ENCODE assay signal across 14 cellular contexts in genomic region chr12:104751594-104751993, GRCh38.
A peak's percentile ranks its signal among the peaks of the same experiment; 100 is the strongest.
DNase-seq lines count a peak whose midpoint lies in the region; ATAC-seq and TF ChIP-seq lines count a peak whose summit lies in the region.
"Had no signal": no experiment of that assay in that cellular context is flagged by ENCODE, and none has a peak within 500 bp of the region (broad histone marks: within the 10 kb centered on the region; RNA-seq: fewer than 3 reads in every experiment).

No MANE protein-coding gene starts in this region.

- no peak for TF ChIP-seq CTCF in GM23338 (conservative IDR thresholded peaks at IDR 0.05; ENCODE audit: low read depth in 2 of 2)
- no peak for TF ChIP-seq CTCF in natural killer cell (IDR thresholded peaks at IDR 0.05)
- no peak for TF ChIP-seq CTCF in gastroesophageal sphincter (IDR thresholded peaks at IDR 0.05)

- H3K27ac ChIP-seq in GM23338 (ENCODE audit: low read depth): peak overlapping the region; percentile 9; the same call in 1 of the 2 replicates
- H3K27ac ChIP-seq in gastroesophageal sphincter: no peak overlapping the region
- H3K27ac ChIP-seq: SJSA1 had no signal

- H3K4me1 Mint-ChIP-seq in GM23338 (peaks cover 41% of the 10 kb centered on the region), natural killer cell (peaks cover 76 to 82% of the 10 kb centered on the region in 2 donors)

- TF ChIP-seq EP300 in gastroesophageal sphincter (IDR thresholded peaks at IDR 0.05): no peak

- H3K36me3 Mint-ChIP-seq in GM23338 (ENCODE audit: low read depth): peaks cover 5% of the 10 kb centered on the region; the same call in 2 of the 3 replicates
- no peaks in the 10 kb centered on the region for H3K36me3 Mint-ChIP-seq in natural killer cell

- TF ChIP-seq POLR2A in gastroesophageal sphincter (IDR thresholded peaks at IDR 0.05): no peak

- H3K4me3 Mint-ChIP-seq in GM23338 (no peak overlapping the region), natural killer cell (no peak overlapping the region)
- H3K4me3 Mint-ChIP-seq: activated CD8-positive, alpha-beta memory T cell treated with anti-CD3 and anti-CD28 coated beads, Interleukin-2, amount 10 ng/mL, durations not matched to agents 7 days and 5 days had no signal

- H3K27me3 Mint-ChIP-seq in GM23338 (ENCODE audit: insufficient read depth, low read depth, poor library complexity) (peaks cover 10% of the 10 kb centered on the region), natural killer cell (ENCODE audit: low read depth in 2 of 2) (no peaks in the 10 kb centered on the region)
- H3K27me3 Mint-ChIP-seq: activated CD8-positive, alpha-beta memory T cell treated with anti-CD3 and anti-CD28 coated beads, Interleukin-2, amount 10 ng/mL, durations not matched to agents 7 days and 5 days had no signal

- intact Hi-C loops in natural killer cell (cut with micrococcal nuclease): no loop called here

- peak overlapping the region; percentile 16 for H3K4me2 ChIP-seq in GM23338

- H2AFZ ChIP-seq in GM23338: no peak overlapping the region

- peaks cover 5% of the 10 kb centered on the region; the same call in 1 of the 2 replicates for H3K79me2 ChIP-seq in GM23338 (replicated peaks; ENCODE audit: insufficient read depth)

- H3K9me3 Mint-ChIP-seq in GM23338 (no peaks in the 10 kb centered on the region), natural killer cell (no peaks in the 10 kb centered on the region)

- H3K9me3 ChIP-seq in gastroesophageal sphincter: no peaks in the 10 kb centered on the region
- H3K9me3 ChIP-seq: SJSA1 had no signal

- H3K4me1 ChIP-seq in GM23338 (ENCODE audit: insufficient read depth) (peaks cover 45% of the 10 kb centered on the region), gastroesophageal sphincter (peaks cover 0 to 15% (median 0%) of the 10 kb centered on the region in 3 donors)
- H3K4me1 ChIP-seq: SJSA1 had no signal

- H3K27ac Mint-ChIP-seq in GM23338 (no peak overlapping the region), natural killer cell (peak overlapping the region; percentile 41 to 51)

- H3F3A ChIP-seq in GM23338 (replicated peaks; ENCODE audit: low read depth): no peaks in the 10 kb centered on the region

- peak; percentile 72 for ATAC-seq in GM18873 (IDR thresholded peaks at IDR 0.05; ENCODE audit: low FRiP score, unreplicated experiment)
- ATAC-seq in GM23338: no peak
- ATAC-seq in HG03378 (IDR thresholded peaks at IDR 0.05; ENCODE audit: unreplicated experiment): peak; percentile 86
- ATAC-seq in natural killer cell: no peak
- no peak for ATAC-seq in gastroesophageal sphincter
- ATAC-seq: activated CD8-positive, alpha-beta memory T cell treated with anti-CD3 and anti-CD28 coated beads, Interleukin-2, amount 10 ng/mL, durations not matched to agents 7 days and 5 days had no signal

- H3K27me3 ChIP-seq in GM23338 (ENCODE audit: insufficient read depth): no peaks in the 10 kb centered on the region
- H3K27me3 ChIP-seq in gastroesophageal sphincter: no peaks in the 10 kb centered on the region
- H3K27me3 ChIP-seq: SJSA1 had no signal

- no peak overlapping the region for H3K4me3 ChIP-seq in GM23338
- H3K4me3 ChIP-seq in gastroesophageal sphincter: no peak overlapping the region
- H3K4me3 ChIP-seq: lung, SJSA1, skin epidermis had no signal

- H3K36me3 ChIP-seq in GM23338 (ENCODE audit: insufficient read depth) (no peaks in the 10 kb centered on the region), gastroesophageal sphincter (no peaks in the 10 kb centered on the region)
- H3K36me3 ChIP-seq: SJSA1 had no signal

- no peaks in the 10 kb centered on the region for H4K20me1 ChIP-seq in GM23338 (replicated peaks; ENCODE audit: insufficient read depth)

- DNase-seq in GM23338 (ENCODE audit: low spot score) (no peak), natural killer cell (no peak), NCI-H748 treated with DMSO at 0.1 percent for 48 hours (lab: John Stamatoyannopoulos, UW) (no peak), DMS53 (lab: John Stamatoyannopoulos, UW) (no peak), NCI-H524 treated with DMSO at 0.1 percent for 48 hours (lab: John Stamatoyannopoulos, UW) (no peak)
- DNase-seq: GDM1; stimulated activated naive CD4-positive, alpha-beta T cell had no signal

- H3K9me2 ChIP-seq in GM23338 (ENCODE audit: insufficient read depth): peaks cover 7% of the 10 kb centered on the region; the same call in 1 of the 2 replicates

- WGBS in gastroesophageal sphincter (ENCODE audit: low coverage in 1 of 2), 2 donors: 81 to 87% methylated on average over 2 to 3 of the region's 3 CpGs

TF ChIP-seq in GM23338, 12 proteins besides CTCF, POLR2A, EP300 and RAD21 (continues in another document):
- no peak for TF ChIP-seq ETS1 (IDR thresholded peaks at IDR 0.05)
- TF ChIP-seq REST (IDR thresholded peaks at IDR 0.05; ENCODE audit: unreplicated experiment): no peak

Comparison
In these comparisons a context has a peak if more than half of its experiments do, and no peak if none do; other contexts are left out.
1. ATAC-seq: peak in GM18873 (single experiment) and HG03378 (single experiment); none in GM23338 (single experiment), natural killer cell (0 of 3) and gastroesophageal sphincter (single experiment).